ENCODE assay signal across 11 cellular contexts in genomic region chr4:185838514-185839203, GRCh38. TPM values are rescaled to one million over a fixed set of nuclear protein-coding genes. Genes with fewer than 3 reads are reported as not detected.
A peak's percentile ranks its signal among the peaks of the same experiment; 100 is the strongest.
DNase-seq lines count a peak whose midpoint lies in the region; ATAC-seq and TF ChIP-seq lines count a peak whose summit lies in the region.
"Had no signal": no experiment of that assay in that cellular context is flagged by ENCODE, and none has a peak within 500 bp of the region (broad histone marks: within the 10 kb centered on the region; RNA-seq: fewer than 3 reads in every experiment).

No MANE protein-coding gene starts in this region.

- no peaks in the 10 kb centered on the region for H3K9me3 ChIP-seq in PC-3 (ENCODE audit: low read length)
- no peaks in the 10 kb centered on the region for H3K9me3 ChIP-seq in ectodermal cell (ENCODE audit: control insufficient read depth, low read length)
- no peaks in the 10 kb centered on the region for H3K9me3 ChIP-seq in tibial artery
- H3K9me3 ChIP-seq in naive thymus-derived CD4-positive, alpha-beta T cell (ENCODE audit: control insufficient read depth in 2 of 3, low read length in 3 of 3) = no peaks in the 10 kb centered on the region

- no peaks in the 10 kb centered on the region for H3K36me3 Mint-ChIP-seq in naive thymus-derived CD4-positive, alpha-beta T cell
- no peaks in the 10 kb centered on the region for H3K36me3 Mint-ChIP-seq in CD14-positive monocyte
- H3K36me3 Mint-ChIP-seq: activated naive CD4-positive, alpha-beta T cell treated with anti-CD3 and anti-CD28 coated beads, Interleukin-2, amount 50 U/mL, for 72 hours had no signal

- POLR2A ChIA-PET in PC-3 (lab: Charles Lee; ENCODE audit: unreplicated experiment) = interaction anchor here (0.6 kb wide), 2 partner anchors 42 to 74 kb away, joined by 6 to 12 read pairs; no protein-coding TSS in a partner anchor
- POLR2A ChIA-PET in naive thymus-derived CD4-positive, alpha-beta T cell (lab: Charles Lee) = no interaction called here

- intact Hi-C loops in PC-3 (cut with micrococcal nuclease) (loop anchor here (2.0 kb wide), 1 partner anchor 74 kb away; no protein-coding TSS in a partner anchor), tibial artery (cut with DNase I; ENCODE audit: low total_unique reads) (no loop called here), CD14-positive monocyte (cut with micrococcal nuclease) (no loop called here)
- intact Hi-C loops in naive thymus-derived CD4-positive, alpha-beta T cell (cut with micrococcal nuclease) = no loop called here

- ATAC-seq in PC-3 (no peak), HG02970 (IDR thresholded peaks at IDR 0.05; ENCODE audit: low FRiP score, unreplicated experiment) (no peak)
- no peak for ATAC-seq in naive thymus-derived CD4-positive, alpha-beta T cell

- H2AFZ ChIP-seq in PC-3 (ENCODE audit: low read length) = peak overlapping the region; percentile 54; the same call in 1 of the 2 replicates

- H3K4me2 ChIP-seq in PC-3 (ENCODE audit: low read length) = peak overlapping the region; percentile 57

- CTCF ChIA-PET in PC-3 (lab: Charles Lee) = no interaction called here
- CTCF ChIA-PET in naive thymus-derived CD4-positive, alpha-beta T cell (lab: Charles Lee) = no interaction called here

- H3K36me3 ChIP-seq in PC-3 (ENCODE audit: low read depth, low read length) = no peaks in the 10 kb centered on the region
- H3K36me3 ChIP-seq in ectodermal cell (ENCODE audit: control insufficient read depth, insufficient read depth, low read length) = no peaks in the 10 kb centered on the region
- H3K36me3 ChIP-seq in tibial artery = no peaks in the 10 kb centered on the region
- H3K36me3 ChIP-seq in naive thymus-derived CD4-positive, alpha-beta T cell (ENCODE audit: control insufficient read depth in 2 of 3, insufficient read depth in 3 of 3, low read length in 3 of 3) = no peaks in the 10 kb centered on the region

- H4K20me1 ChIP-seq in PC-3 (ENCODE audit: low read length) = no peaks in the 10 kb centered on the region

- H3K4me3 ChIP-seq in PC-3 (ENCODE audit: low read length) (no peak overlapping the region), ectodermal cell (ENCODE audit: insufficient read depth, low read depth, low read length) (no peak overlapping the region), tibial artery (no peak overlapping the region)
- H3K4me3 ChIP-seq in naive thymus-derived CD4-positive, alpha-beta T cell (ENCODE audit: low read length) = no peak overlapping the region

- WGBS in ectodermal cell, 2 experiments = 52% methylated on average over 11 of the region's 11 CpGs

- no peak for DNase-seq in PC-3
- peak; percentile 17 for DNase-seq in left kidney (ENCODE audit: low read depth, low spot score)
- DNase-seq in tibial artery = no peak
- no peak for DNase-seq in naive thymus-derived CD4-positive, alpha-beta T cell
- no peak for DNase-seq in CD14-positive monocyte (ENCODE audit: low spot score)
- DNase-seq in NCI-H82 (lab: John Stamatoyannopoulos, UW) = no peak
- DNase-seq: activated CD4-positive, alpha-beta memory T cell treated with anti-CD3 and anti-CD28 coated beads, Interleukin-2, amount 10 ng/mL, durations not matched to agents 7 days and 5 days; midbrain had no signal

- H3K27me3 ChIP-seq in PC-3 (ENCODE audit: low read length) = no peaks in the 10 kb centered on the region
- H3K27me3 ChIP-seq in ectodermal cell (ENCODE audit: control insufficient read depth, insufficient read depth, low read length, poor library complexity, severe bottlenecking) = no peaks in the 10 kb centered on the region
- H3K27me3 ChIP-seq in tibial artery = no peaks in the 10 kb centered on the region
- H3K27me3 ChIP-seq in naive thymus-derived CD4-positive, alpha-beta T cell (ENCODE audit: control insufficient read depth in 2 of 2, insufficient read depth in 2 of 2, low read length in 2 of 2) = no peaks in the 10 kb centered on the region

- H3K4me3 Mint-ChIP-seq in naive thymus-derived CD4-positive, alpha-beta T cell = no peak overlapping the region
- H3K4me3 Mint-ChIP-seq in CD14-positive monocyte = no peak overlapping the region
- H3K4me3 Mint-ChIP-seq: activated CD4-positive, alpha-beta memory T cell treated with anti-CD3 and anti-CD28 coated beads, Interleukin-2, amount 10 ng/mL, durations not matched to agents 7 days and 5 days had no signal

- H3K9ac ChIP-seq in PC-3 (ENCODE audit: low read length) = no peak overlapping the region

- no peak for TF ChIP-seq CTCF in PC-3 (conservative IDR thresholded peaks at IDR 0.05; ENCODE audit: low read depth, low read length)
- TF ChIP-seq CTCF in tibial artery (IDR thresholded peaks at IDR 0.05) = no peak
- no peak for TF ChIP-seq CTCF in CD14-positive monocyte (IDR thresholded peaks at IDR 0.05)

- H3K27ac ChIP-seq in PC-3 (ENCODE audit: low read length) = peak overlapping the region; percentile 71
- H3K27ac ChIP-seq in ectodermal cell (ENCODE audit: insufficient read depth, low read depth, low read length, poor library complexity, severe bottlenecking) = peak overlapping the region; percentile 87
- peak overlapping the region; percentile 75 to 83 for H3K27ac ChIP-seq in tibial artery
- no peak overlapping the region for H3K27ac ChIP-seq in naive thymus-derived CD4-positive, alpha-beta T cell (ENCODE audit: low read depth, low read length)

- no peak overlapping the region for H3K27ac Mint-ChIP-seq in naive thymus-derived CD4-positive, alpha-beta T cell
- H3K27ac Mint-ChIP-seq in CD14-positive monocyte = no peak overlapping the region
- H3K27ac Mint-ChIP-seq: activated CD4-positive, alpha-beta memory T cell treated with anti-CD3 and anti-CD28 coated beads, Interleukin-2, amount 10 ng/mL, durations not matched to agents 7 days and 5 days; activated naive CD4-positive, alpha-beta T cell treated with anti-CD3 and anti-CD28 coated beads, Interleukin-2, amount 50 U/mL, for 72 hours had no signal

- peaks cover 0 to 8% (median 6%) of the 10 kb centered on the region in 5 donors for H3K27me3 Mint-ChIP-seq in naive thymus-derived CD4-positive, alpha-beta T cell
- H3K27me3 Mint-ChIP-seq in CD14-positive monocyte (ENCODE audit: low read depth in 3 of 3) = no peaks in the 10 kb centered on the region
- H3K27me3 Mint-ChIP-seq: activated CD4-positive, alpha-beta memory T cell treated with anti-CD3 and anti-CD28 coated beads, Interleukin-2, amount 10 ng/mL, durations not matched to agents 7 days and 5 days had no signal

- H3K9me3 Mint-ChIP-seq in naive thymus-derived CD4-positive, alpha-beta T cell = peaks cover 0 to 1% (median 0%) of the 10 kb centered on the region in 11 donors
- H3K9me3 Mint-ChIP-seq in CD14-positive monocyte = peaks cover 0 to 3% (median 0%) of the 10 kb centered on the region in 7 donors
- H3K9me3 Mint-ChIP-seq: activated CD4-positive, alpha-beta memory T cell treated with anti-CD3 and anti-CD28 coated beads, Interleukin-2, amount 10 ng/mL, durations not matched to agents 7 days and 5 days had no signal

- H3K4me1 ChIP-seq in PC-3 (ENCODE audit: insufficient read depth, low read length) = peaks cover 23% of the 10 kb centered on the region
- peaks cover 40% of the 10 kb centered on the region for H3K4me1 ChIP-seq in ectodermal cell (ENCODE audit: control insufficient read depth, insufficient read depth, low read length)
- peaks cover 0 to 54% (median 21%) of the 10 kb centered on the region in 4 donors for H3K4me1 ChIP-seq in tibial artery
- no peaks in the 10 kb centered on the region for H3K4me1 ChIP-seq in naive thymus-derived CD4-positive, alpha-beta T cell (ENCODE audit: control insufficient read depth in 2 of 2, insufficient read depth in 2 of 2, low read length in 2 of 2)

- H3K9me2 ChIP-seq in PC-3 (replicated peaks; ENCODE audit: low read length) = no peaks in the 10 kb centered on the region

- H3F3A ChIP-seq in PC-3 (ENCODE audit: low read length, unreplicated experiment) = no peaks in the 10 kb centered on the region

- H3K79me2 ChIP-seq in PC-3 (ENCODE audit: low read length) = no peaks in the 10 kb centered on the region

- no peaks in the 10 kb centered on the region for H3K4me1 Mint-ChIP-seq in naive thymus-derived CD4-positive, alpha-beta T cell
- no peaks in the 10 kb centered on the region for H3K4me1 Mint-ChIP-seq in CD14-positive monocyte
- H3K4me1 Mint-ChIP-seq: activated CD4-positive, alpha-beta memory T cell treated with anti-CD3 and anti-CD28 coated beads, Interleukin-2, amount 10 ng/mL, durations not matched to agents 7 days and 5 days had no signal

- no TSS peak for BruUV-seq in PC-3 (replicated peaks; lab: Mats Ljungman, UMichigan)

RNA-seq across cellular contexts. Expression of gene SORBS2, which starts 26.7 kb away (rescaled TPM):
- 3.1 and 3.6 TPM in 2 replicates for total RNA-seq in PC-3 (2014; rRNA removed)
- polyA plus RNA-seq in ectodermal cell (2013, experiment 1 of 4) = 27.4 TPM
- polyA plus RNA-seq in ectodermal cell (2013, experiment 2 of 4) = 22.7 TPM
- 28.5 TPM for polyA plus RNA-seq in ectodermal cell (2013, experiment 3 of 4)
- 29.7 TPM for polyA plus RNA-seq in ectodermal cell (2013, experiment 4 of 4)
- total RNA-seq in naive thymus-derived CD4-positive, alpha-beta T cell = 1 to 10 TPM in 1 of 5 experiments, under 1 TPM in 1, not detected in 3; 0.21 to 1.4 TPM
- polyA plus RNA-seq in naive thymus-derived CD4-positive, alpha-beta T cell = not detected
- polyA plus RNA-seq in CD14-positive monocyte = not detected
- total RNA-seq: activated CD4-positive, alpha-beta memory T cell treated with anti-CD3 and anti-CD28 coated beads, Interleukin-2, amount 10 ng/mL, durations not matched to agents 7 days and 5 days; activated naive CD4-positive, alpha-beta T cell treated with anti-CD3 and anti-CD28 coated beads, Interleukin-2, amount 50 U/mL, for 72 hours had no signal
